8 cellular contexts compared by ENCODE assay signal in genomic region chr18:25351280-25351772, GRCh38. TPM values are rescaled to one million over a fixed set of nuclear protein-coding genes. Genes with fewer than 3 reads are reported as not detected.
A peak's percentile ranks its signal among the peaks of the same experiment; 100 is the strongest.
DNase-seq lines count a peak whose midpoint lies in the region; ATAC-seq and TF ChIP-seq lines count a peak whose summit lies in the region.

No MANE protein-coding gene starts in this region.

- H3K4me3 Mint-ChIP-seq in activated T-helper 2 cell treated with anti-CD3 and anti-CD28 coated beads, Interferon-gamma antibody, Interleukin-2, Interleukin-4, amounts not matched to agents 10 μg/mL and 5 μg/mL and 100 μg/mL, durations not matched to agents 14 hours and 24 hours and 36 hours (ENCODE audit: low read depth), result peak overlapping the region; percentile 71

- DNase-seq in NCI-H748 (lab: John Stamatoyannopoulos, UW; ENCODE audit: unreplicated experiment) (peak; percentile 76), NCI-H748 treated with DMSO at 0.1 percent for 48 hours (lab: John Stamatoyannopoulos, UW) (no peak), stomach (no peak), C1 segment of cervical spinal cord (lab: John Stamatoyannopoulos, UW) (no peak)
- no peak for DNase-seq in activated T-helper 2 cell treated with anti-CD3 and anti-CD28 coated beads, Interferon-gamma antibody, Interleukin-2, Interleukin-4, amounts not matched to agents 10 μg/mL and 5 μg/mL and 100 μg/mL, durations not matched to agents 14 hours and 24 hours and 36 hours (ENCODE audit: low spot score)
- no peak for DNase-seq in stimulated activated naive CD4-positive, alpha-beta T cell (lab: John Stamatoyannopoulos, UW)

- H3K27ac ChIP-seq in iPS-20b (ENCODE audit: low read length), result no peak overlapping the region
- H3K27ac ChIP-seq in stomach, result peak overlapping the region; percentile 71 to 91 (median 90)

- no peak for TF ChIP-seq EP300 in stomach (IDR thresholded peaks at IDR 0.05)

- no peaks in the 10 kb centered on the region for H3K36me3 ChIP-seq in iPS-20b (ENCODE audit: insufficient read depth, low read depth, low read length)
- H3K36me3 ChIP-seq in stomach, result no peaks in the 10 kb centered on the region

- H3K27me3 ChIP-seq in iPS-20b (ENCODE audit: insufficient read depth, low read length) (peaks cover 58% of the 10 kb centered on the region), stomach (peaks cover 0 to 75% (median 31%) of the 10 kb centered on the region in 3 donors)

- no peaks in the 10 kb centered on the region for H3K36me3 Mint-ChIP-seq in activated T-helper 2 cell treated with anti-CD3 and anti-CD28 coated beads, Interferon-gamma antibody, Interleukin-2, Interleukin-4, amounts not matched to agents 10 μg/mL and 5 μg/mL and 100 μg/mL, durations not matched to agents 14 hours and 24 hours and 36 hours (ENCODE audit: low read depth)

- H3K4me1 Mint-ChIP-seq in activated T-helper 2 cell treated with anti-CD3 and anti-CD28 coated beads, Interferon-gamma antibody, Interleukin-2, Interleukin-4, amounts not matched to agents 10 μg/mL and 5 μg/mL and 100 μg/mL, durations not matched to agents 14 hours and 24 hours and 36 hours (ENCODE audit: low read depth), result peaks cover 11% of the 10 kb centered on the region

- H3K9me3 Mint-ChIP-seq in activated T-helper 2 cell treated with anti-CD3 and anti-CD28 coated beads, Interferon-gamma antibody, Interleukin-2, Interleukin-4, amounts not matched to agents 10 μg/mL and 5 μg/mL and 100 μg/mL, durations not matched to agents 14 hours and 24 hours and 36 hours, result no peaks in the 10 kb centered on the region

- 0 to 2% (median 1%) methylated on average over 19 to 20 of the region's 20 CpGs for WGBS in stomach, 5 donors

- H3K27ac Mint-ChIP-seq in activated T-helper 2 cell treated with anti-CD3 and anti-CD28 coated beads, Interferon-gamma antibody, Interleukin-2, Interleukin-4, amounts not matched to agents 10 μg/mL and 5 μg/mL and 100 μg/mL, durations not matched to agents 14 hours and 24 hours and 36 hours, result no peak overlapping the region

- intact Hi-C loops in activated T-helper 2 cell treated with anti-CD3 and anti-CD28 coated beads, Interferon-gamma antibody, Interleukin-2, Interleukin-4, amounts not matched to agents 10 μg/mL and 5 μg/mL and 100 μg/mL, durations not matched to agents 14 hours and 24 hours and 36 hours (cut with micrococcal nuclease), result loop anchor here (5.0 to 10.0 kb wide), 2 partner anchors 119 to 1193 kb away; partner anchors contain the start of gene KCTD1
- intact Hi-C loops in stomach (cut with DNase I; ENCODE audit: low total_unique reads), result no loop called here

- H3K27me3 Mint-ChIP-seq in activated T-helper 2 cell treated with anti-CD3 and anti-CD28 coated beads, Interferon-gamma antibody, Interleukin-2, Interleukin-4, amounts not matched to agents 10 μg/mL and 5 μg/mL and 100 μg/mL, durations not matched to agents 14 hours and 24 hours and 36 hours (ENCODE audit: low read depth), result peaks cover 69% of the 10 kb centered on the region

- no peaks in the 10 kb centered on the region for H3K9me3 ChIP-seq in iPS-20b (ENCODE audit: insufficient read depth, low read depth, low read length)
- peaks cover 0 to 7% (median 0%) of the 10 kb centered on the region in 4 donors for H3K9me3 ChIP-seq in stomach

- peaks cover 8% of the 10 kb centered on the region; the same call in 1 of the 2 replicates for H3K4me1 ChIP-seq in iPS-20b (ENCODE audit: insufficient read depth, low read length)
- H3K4me1 ChIP-seq in stomach, result peaks cover 18 to 40% (median 23%) of the 10 kb centered on the region in 4 donors

- no peak for ATAC-seq in GM18505 (IDR thresholded peaks at IDR 0.05; ENCODE audit: unreplicated experiment)

- TF ChIP-seq POLR2A in stomach (IDR thresholded peaks at IDR 0.05) (no peak), GM18505 (IDR thresholded peaks at IDR 0.05; ENCODE audit: borderline replicate concordance, extremely low read depth, insufficient read depth, insufficient read length) (no peak)

- peak overlapping the region; percentile 91 for H3K9ac ChIP-seq in iPS-20b (ENCODE audit: low read depth, low read length)

- peak overlapping the region; percentile 95 for H3K4me3 ChIP-seq in iPS-20b (ENCODE audit: low read length)
- peak overlapping the region; percentile 58 to 82 (median 66) for H3K4me3 ChIP-seq in stomach

- TF ChIP-seq CTCF in stomach (IDR thresholded peaks at IDR 0.05), result no peak

RNA-seq across cellular contexts. Expression of gene ZNF521, which starts 0.6 kb away (rescaled TPM):
- not detected in 2 replicates for total RNA-seq in activated T-helper 2 cell treated with anti-CD3 and anti-CD28 coated beads, Interferon-gamma antibody, Interleukin-2, Interleukin-4, amounts not matched to agents 10 μg/mL and 5 μg/mL and 100 μg/mL, durations not matched to agents 14 hours and 24 hours and 36 hours
- total RNA-seq in stomach, result 100 to 1,000 TPM in 1 of 5 donors, 10 to 100 TPM in 3, 1 to 10 TPM in 1; 5.7 to 290 (median 40.3) TPM
- polyA plus RNA-seq in stomach, result 1 to 10 TPM in 2 of 3 donors, under 1 TPM in 1; 0.80 to 3.2 (median 2.2) TPM
